ENCODE assay signal across 29 cellular contexts in genomic region chr11:111414936-111415335, GRCh38. TPM values are rescaled to one million over a fixed set of nuclear protein-coding genes. Genes with fewer than 3 reads are reported as not detected.
DNase-seq lines count a peak whose midpoint lies in the region; ATAC-seq and TF ChIP-seq lines count a peak whose summit lies in the region.
"Had no signal": no experiment of that assay in that cellular context is flagged by ENCODE, and none has a peak within 500 bp of the region (broad histone marks: within the 10 kb centered on the region; RNA-seq: fewer than 3 reads in every experiment).

No MANE protein-coding gene starts in this region.

- no peaks in the 10 kb centered on the region for H3K27me3 ChIP-seq in spleen (replicated peaks in 1 of 7)
- H3K27me3 ChIP-seq: cardiac muscle cell, dorsolateral prefrontal cortex, sigmoid colon had no signal

- ATAC-seq in GM18519 (IDR thresholded peaks at IDR 0.05; ENCODE audit: low FRiP score, unreplicated experiment) = no peak
- ATAC-seq: foreskin keratinocyte; HCT116; naive thymus-derived CD8-positive, alpha-beta T cell had no signal

- H3K9me3 ChIP-seq in spleen = no peaks in the 10 kb centered on the region
- H3K9me3 ChIP-seq: sigmoid colon had no signal

- peak overlapping the region in 1 of 8 donors; percentile 1 for H3K4me3 ChIP-seq in spleen
- H3K4me3 ChIP-seq: cardiac muscle cell, dorsolateral prefrontal cortex, sigmoid colon had no signal

- DNase-seq in NCI-H2171 treated with DMSO at 0.1 percent for 48 hours (lab: John Stamatoyannopoulos, UW) (peak; percentile 18), NCI-H2171 (lab: John Stamatoyannopoulos, UW) (no peak), NAMALWA (ENCODE audit: low spot score) (peak; percentile 69), spleen (no peak), DMS53 treated with DMSO at 0.1 percent for 48 hours (lab: John Stamatoyannopoulos, UW; ENCODE audit: unreplicated experiment) (no peak), D341Med (ENCODE audit: low spot score) (no peak)
- DNase-seq in activated T-helper 1 cell treated with anti-CD3 and anti-CD28 coated beads, Interleukin-12 subunit alpha, Interleukin-12 subunit beta, Interleukin-2, Interleukin-4 antibody, amounts not matched to agents 30 ng/mL and 10 ng/mL and 1 ng/mL, durations not matched to agents 14 hours and 24 hours and 36 hours (ENCODE audit: low spot score) = no peak
- DNase-seq: AML-193; Calu3; dorsolateral prefrontal cortex; foreskin keratinocyte; GF-D8; IMR-90; kidney; mammary epithelial cell; MV-4-11; naive thymus-derived CD8-positive, alpha-beta T cell; NCI-H2081 treated with DMSO at 0.1 percent for 48 hours; NCI-H524 treated with DMSO at 0.1 percent for 48 hours; SIG-M5; sigmoid colon; stimulated activated naive CD4-positive, alpha-beta T cell; trophoblast cell had no signal

- peaks cover 88% of the 10 kb centered on the region for H3K4me1 Mint-ChIP-seq in activated T-helper 1 cell treated with anti-CD3 and anti-CD28 coated beads, Interleukin-12 subunit alpha, Interleukin-12 subunit beta, Interleukin-2, Interleukin-4 antibody, amounts not matched to agents 30 ng/mL and 10 ng/mL and 1 ng/mL, durations not matched to agents 14 hours and 24 hours and 36 hours (ENCODE audit: low read depth)

- TF ChIP-seq POLR2A in spleen (IDR thresholded peaks at IDR 0.05) = no peak

- H3K9me3 Mint-ChIP-seq in activated T-helper 1 cell treated with anti-CD3 and anti-CD28 coated beads, Interleukin-12 subunit alpha, Interleukin-12 subunit beta, Interleukin-2, Interleukin-4 antibody, amounts not matched to agents 30 ng/mL and 10 ng/mL and 1 ng/mL, durations not matched to agents 14 hours and 24 hours and 36 hours = peaks cover 14% of the 10 kb centered on the region
- H3K9me3 Mint-ChIP-seq: naive thymus-derived CD8-positive, alpha-beta T cell had no signal

- TF ChIP-seq CTCF in spleen (IDR thresholded peaks at IDR 0.05 in 8 of 11, conservative IDR thresholded peaks at IDR 0.05 in 3 of 11) = no peak

- H3K4me3 Mint-ChIP-seq in activated T-helper 1 cell treated with anti-CD3 and anti-CD28 coated beads, Interleukin-12 subunit alpha, Interleukin-12 subunit beta, Interleukin-2, Interleukin-4 antibody, amounts not matched to agents 30 ng/mL and 10 ng/mL and 1 ng/mL, durations not matched to agents 14 hours and 24 hours and 36 hours = peak overlapping the region; percentile 19

- H3K27me3 Mint-ChIP-seq in activated T-helper 1 cell treated with anti-CD3 and anti-CD28 coated beads, Interleukin-12 subunit alpha, Interleukin-12 subunit beta, Interleukin-2, Interleukin-4 antibody, amounts not matched to agents 30 ng/mL and 10 ng/mL and 1 ng/mL, durations not matched to agents 14 hours and 24 hours and 36 hours (ENCODE audit: insufficient read depth) = no peaks in the 10 kb centered on the region
- H3K27me3 Mint-ChIP-seq: naive thymus-derived CD8-positive, alpha-beta T cell had no signal

- 66 to 80% (median 72%) methylated on average over 3 of the region's 3 CpGs for WGBS in spleen, 5 donors

- intact Hi-C loops in activated T-helper 1 cell treated with anti-CD3 and anti-CD28 coated beads, Interleukin-12 subunit alpha, Interleukin-12 subunit beta, Interleukin-2, Interleukin-4 antibody, amounts not matched to agents 30 ng/mL and 10 ng/mL and 1 ng/mL, durations not matched to agents 14 hours and 24 hours and 36 hours (cut with micrococcal nuclease) = loop anchor here (1.0 to 10.0 kb wide), 2 partner anchors 36 to 960 kb away; partner anchors contain the start of gene POU2AF1
- intact Hi-C loops in spleen (cut with DNase I; ENCODE audit: low total_unique reads) = loop anchor here (10.0 kb wide), 1 partner anchor 50 kb away; no protein-coding TSS in a partner anchor

- peak overlapping the region; percentile 76 for H3K27ac Mint-ChIP-seq in activated T-helper 1 cell treated with anti-CD3 and anti-CD28 coated beads, Interleukin-12 subunit alpha, Interleukin-12 subunit beta, Interleukin-2, Interleukin-4 antibody, amounts not matched to agents 30 ng/mL and 10 ng/mL and 1 ng/mL, durations not matched to agents 14 hours and 24 hours and 36 hours

- H3K4me1 ChIP-seq in spleen = peaks cover 17 to 78% (median 58%) of the 10 kb centered on the region in 6 donors
- H3K4me1 ChIP-seq: foreskin keratinocyte had no signal

- H3K36me3 Mint-ChIP-seq in activated T-helper 1 cell treated with anti-CD3 and anti-CD28 coated beads, Interleukin-12 subunit alpha, Interleukin-12 subunit beta, Interleukin-2, Interleukin-4 antibody, amounts not matched to agents 30 ng/mL and 10 ng/mL and 1 ng/mL, durations not matched to agents 14 hours and 24 hours and 36 hours (ENCODE audit: low read depth) = peaks cover 8% of the 10 kb centered on the region
- H3K36me3 Mint-ChIP-seq: naive thymus-derived CD8-positive, alpha-beta T cell had no signal

- H3K27ac ChIP-seq in spleen = peak overlapping the region; percentile 23 to 86 (median 70)
- H3K27ac ChIP-seq: 22Rv1, cardiac muscle cell, dorsolateral prefrontal cortex, foreskin keratinocyte, HL-60 had no signal

- H3K36me3 ChIP-seq in spleen = no peaks in the 10 kb centered on the region
- H3K36me3 ChIP-seq: cardiac muscle cell, sigmoid colon had no signal

RNA-seq across cellular contexts. Expression of gene POU2AF1, which starts 35.9 kb away (rescaled TPM):
- total RNA-seq in activated T-helper 1 cell treated with anti-CD3 and anti-CD28 coated beads, Interleukin-12 subunit alpha, Interleukin-12 subunit beta, Interleukin-2, Interleukin-4 antibody, amounts not matched to agents 30 ng/mL and 10 ng/mL and 1 ng/mL, durations not matched to agents 14 hours and 24 hours and 36 hours = 80.7 and 81.0 TPM in 2 replicates
- 100 to 1,000 TPM in 4 of 7 donors, 10 to 100 TPM in 3; 89.1 to 280 (median 124) TPM for total RNA-seq in spleen
- 100 to 1,000 TPM in 1 of 3 donors, 10 to 100 TPM in 2; 60.1 to 108 (median 73.0) TPM for polyA plus RNA-seq in spleen
- total RNA-seq: Calu3, cardiac muscle cell, epithelial cell of proximal tubule, foreskin keratinocyte, IMR-90 had no signal
- polyA plus RNA-seq: cardiac muscle cell, foreskin keratinocyte, IMR-90 had no signal

Comparison
In these comparisons a context has a peak if more than half of its experiments do, and no peak if none do; other contexts are left out.
1. DNase-seq: peak in NCI-H2171 treated with DMSO at 0.1 percent for 48 hours (single experiment) and NAMALWA (single experiment); none in NCI-H2171 (single experiment), activated T-helper 1 cell treated with anti-CD3 and anti-CD28 coated beads, Interleukin-12 subunit alpha, Interleukin-12 subunit beta, Interleukin-2, Interleukin-4 antibody, amounts not matched to agents 30 ng/mL and 10 ng/mL and 1 ng/mL, durations not matched to agents 14 hours and 24 hours and 36 hours (single experiment), spleen (single experiment), DMS53 treated with DMSO at 0.1 percent for 48 hours (single experiment) and D341Med (single experiment).